Comparison of ENCODE assay signal across 6 cellular contexts in the genomic region with DNA sequence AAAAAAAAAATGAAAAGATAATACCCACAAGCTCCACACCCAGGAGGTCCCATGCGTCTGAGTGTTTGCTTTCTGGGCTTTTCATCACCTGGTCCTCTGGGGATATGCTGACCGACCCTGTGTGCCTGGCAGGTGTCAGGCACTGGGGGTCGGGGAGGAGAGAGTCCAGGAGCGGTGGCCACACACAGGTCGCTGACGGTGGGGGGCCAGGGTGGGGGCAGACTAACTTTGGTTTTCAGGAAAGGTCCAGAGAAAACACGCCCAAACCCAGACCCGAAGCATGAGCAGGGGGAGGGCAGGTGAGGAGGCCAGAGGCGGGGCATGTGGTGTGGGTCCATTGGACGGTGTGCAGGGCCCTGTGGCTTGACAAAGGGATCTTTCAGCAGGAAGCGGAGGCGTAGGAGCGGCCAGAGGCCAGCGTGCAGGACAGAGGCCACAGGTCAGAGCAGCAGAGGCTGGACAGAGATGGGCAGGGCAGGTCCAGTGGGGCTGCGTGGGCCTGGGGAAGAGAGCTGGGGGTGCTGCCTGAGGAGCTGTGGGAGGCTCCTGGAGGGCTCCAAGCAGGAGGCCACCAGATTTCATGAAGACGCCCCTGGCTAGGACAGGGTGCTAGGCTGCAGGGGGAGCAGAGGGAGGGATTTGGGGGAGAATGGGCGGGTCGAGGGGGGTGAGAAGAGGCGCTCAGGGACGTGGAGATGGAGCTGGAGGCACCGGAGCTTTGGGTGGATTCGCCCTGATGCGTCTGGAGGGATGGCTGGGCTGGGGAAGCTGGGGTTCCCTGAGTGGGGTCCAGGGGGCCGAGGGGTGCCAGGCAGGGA. TPM values are rescaled to one million over a fixed set of nuclear protein-coding genes. Genes with fewer than 3 reads are reported as not detected.
A peak's percentile ranks its signal among the peaks of the same experiment; 100 is the strongest.
DNase-seq lines count a peak whose midpoint lies in the region; ATAC-seq and TF ChIP-seq lines count a peak whose summit lies in the region.

No MANE protein-coding gene starts in this region.

- H3K27ac ChIP-seq in DND-41 (ENCODE audit: low read length) (no peak overlapping the region), RWPE2 (ENCODE audit: poor library complexity, severe bottlenecking) (no peak overlapping the region), liver (ENCODE audit: low read depth in 1 of 2, low read length in 2 of 2) (peak overlapping the region in 1 of 2 donors; percentile 12)

- TF ChIP-seq CTCF in DND-41 (IDR thresholded peaks at IDR 0.05; ENCODE audit: borderline replicate concordance, extremely low read depth, low read length, poor library complexity, severe bottlenecking) (no peak), RWPE2 (IDR thresholded peaks at IDR 0.05; ENCODE audit: poor library complexity, severe bottlenecking) (no peak), liver (IDR thresholded peaks at IDR 0.05; ENCODE audit: low read depth, low read length, missing input control) (no peak)

- H3K4me1 ChIP-seq in DND-41 (ENCODE audit: insufficient read depth, low read length) (peaks cover 17% of the 10 kb centered on the region), RWPE2 (ENCODE audit: insufficient read depth, poor library complexity, severe bottlenecking) (peaks cover 5% of the 10 kb centered on the region), liver (ENCODE audit: control insufficient read depth in 4 of 4, insufficient read depth in 4 of 4, low read length in 3 of 4) (peaks cover 8 to 21% (median 14%) of the 10 kb centered on the region in 4 donors)

- H3K9me3 ChIP-seq in DND-41 (ENCODE audit: insufficient read depth, low read length, severe bottlenecking) (no peaks in the 10 kb centered on the region), RWPE2 (ENCODE audit: severe bottlenecking) (no peaks in the 10 kb centered on the region), liver (ENCODE audit: control insufficient read depth in 4 of 4, low read length in 3 of 4) (no peaks in the 10 kb centered on the region)

- H3K9ac ChIP-seq in DND-41 (ENCODE audit: low read depth, low read length) = peak overlapping the region; percentile 46; the same call in 1 of the 2 replicates
- H3K9ac ChIP-seq in liver (ENCODE audit: low read depth in 1 of 2, low read length in 2 of 2) = no peak overlapping the region

- H3K27me3 ChIP-seq in DND-41 (ENCODE audit: insufficient read depth, low read length, poor library complexity) (peaks cover 29% of the 10 kb centered on the region), RWPE2 (ENCODE audit: insufficient read depth, poor library complexity, severe bottlenecking) (no peaks in the 10 kb centered on the region), liver (ENCODE audit: control insufficient read depth in 4 of 4, insufficient read depth in 4 of 4, low read length in 3 of 4) (peaks cover 0 to 11% (median 4%) of the 10 kb centered on the region in 4 donors)

- 17% methylated on average over 24 of the region's 24 CpGs for WGBS in liver

- DNase-seq in DND-41 = no peak
- no peak for DNase-seq in RWPE2 (ENCODE audit: low spot score)
- no peak for DNase-seq in NOMO-1 treated with DMSO at 0.1 percent for 48 hours (lab: John Stamatoyannopoulos, UW; ENCODE audit: unreplicated experiment)

- peaks cover 24% of the 10 kb centered on the region for H4K20me1 ChIP-seq in DND-41 (ENCODE audit: insufficient read depth, low read length)

- H2AFZ ChIP-seq in DND-41 (ENCODE audit: low read depth, low read length) = no peak overlapping the region

- H3K79me2 ChIP-seq in DND-41 (ENCODE audit: insufficient read depth, low read length) = no peaks in the 10 kb centered on the region

- ATAC-seq in DND-41 (ENCODE audit: insufficient read depth, low read depth) (no peak), RWPE2 (ENCODE audit: low read depth) (peak; percentile 43), GM18861 (IDR thresholded peaks at IDR 0.05; ENCODE audit: unreplicated experiment) (no peak), GM18519 (IDR thresholded peaks at IDR 0.05; ENCODE audit: low FRiP score, unreplicated experiment) (no peak)

- no peak for TF ChIP-seq RAD21 in liver (IDR thresholded peaks at IDR 0.05)

- no peaks in the 10 kb centered on the region; the same call in 1 of the 2 replicates for H3K36me3 ChIP-seq in DND-41 (ENCODE audit: insufficient read depth, low read length)
- peaks cover 20% of the 10 kb centered on the region for H3K36me3 ChIP-seq in RWPE2 (ENCODE audit: low read depth)
- peaks cover 0 to 4% (median under 1%) of the 10 kb centered on the region in 4 donors for H3K36me3 ChIP-seq in liver (ENCODE audit: control insufficient read depth in 4 of 4, insufficient read depth in 3 of 4, low read depth in 1 of 4, low read length in 3 of 4)

- H3K4me2 ChIP-seq in DND-41 (ENCODE audit: insufficient read depth, low read length) = peak overlapping the region; percentile 61

- H3K4me3 ChIP-seq in DND-41 (ENCODE audit: low read depth in 1 of 2, low read length in 2 of 2) (peak overlapping the region in 1 of 2 experiments; percentile 55; a peak in 2 of 4 replicates), RWPE2 (ENCODE audit: severe bottlenecking) (no peak overlapping the region), liver (ENCODE audit: low read depth in 1 of 3, low read length in 3 of 3) (peak overlapping the region in 1 of 3 donors; percentile 64)

TF ChIP-seq in liver, 16 proteins besides CTCF, POLR2A, EP300 and RAD21:
- TF ChIP-seq HNF4A (conservative IDR thresholded peaks at IDR 0.05) (peak; percentile 13 to 74), JUND (IDR thresholded peaks at IDR 0.05) (no peak), HNF4G (IDR thresholded peaks at IDR 0.05) (no peak), GABPA (IDR thresholded peaks at IDR 0.05 in 1 of 2, conservative IDR thresholded peaks at IDR 0.05 in 1 of 2) (peak in 1 of 2 donors; percentile 56), EGR1 (IDR thresholded peaks at IDR 0.05; ENCODE audit: low read depth in 2 of 2) (peak; percentile 55 to 94)

RNA-seq across cellular contexts. Expression of a gene that starts 15.8 kb away (rescaled TPM):
- total RNA-seq in liver = under 1 TPM in 1 of 2 donors, not detected in 1; 0.14 TPM
- polyA plus RNA-seq in liver = not detected

RNA-seq across cellular contexts. Expression of a gene that starts 38.4 kb away (rescaled TPM):
- 10 to 100 TPM; 15.7 to 22.4 TPM for total RNA-seq in liver
- 10 to 100 TPM in 1 of 2 donors, 1 to 10 TPM in 1; 1.8 to 18.1 TPM for polyA plus RNA-seq in liver

RNA-seq across cellular contexts. Expression of a gene that starts 45.0 kb away (rescaled TPM):
- total RNA-seq in liver = 10 to 100 TPM in 1 of 2 donors, 1 to 10 TPM in 1; 9.3 to 30.1 TPM
- 10 to 100 TPM; 82.8 to 89.4 TPM for polyA plus RNA-seq in liver

RNA-seq across cellular contexts. Expression of a gene that starts 57.6 kb away (rescaled TPM):
- total RNA-seq in liver = 1 to 10 TPM; 3.9 to 7.0 TPM
- polyA plus RNA-seq in liver = 1 to 10 TPM; 4.5 to 4.8 TPM

RNA-seq across cellular contexts. Expression of a gene that starts 58.4 kb away (rescaled TPM):
- 1 to 10 TPM in 1 of 2 donors, under 1 TPM in 1; 0.93 to 1.7 TPM for total RNA-seq in liver
- 1 to 10 TPM; 1.7 to 1.9 TPM for polyA plus RNA-seq in liver
